ENCODE assay signal across 18 cellular contexts in the genomic region with DNA sequence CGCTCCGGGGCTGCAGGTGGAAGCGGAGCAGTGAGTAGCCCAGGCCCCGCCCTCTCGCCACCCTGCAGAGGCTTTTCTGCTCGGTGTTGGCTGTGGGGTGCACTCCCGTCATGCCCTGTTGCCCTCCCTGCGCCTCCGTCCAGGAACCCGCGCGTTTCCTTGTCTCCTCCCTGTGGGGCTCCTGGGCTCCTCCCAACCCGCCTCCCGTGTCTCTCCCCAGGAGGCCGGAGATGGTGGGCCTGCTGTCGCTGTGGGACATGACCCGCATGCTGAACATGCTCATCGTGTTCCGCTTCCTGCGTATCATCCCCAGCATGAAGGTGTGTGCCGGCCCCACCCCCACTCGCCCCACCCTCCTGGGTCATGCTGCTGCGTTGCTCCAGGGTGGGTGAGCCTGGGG.
"Had no signal": no experiment of that assay in that cellular context is flagged by ENCODE, and none has a peak within 500 bp of the region (broad histone marks: within the 10 kb centered on the region; RNA-seq: fewer than 3 reads in every experiment).

No MANE protein-coding gene starts in this region.

- H3K4me1 Mint-ChIP-seq: neural progenitor cell had no signal

- DNase-seq: activated CD4-positive, alpha-beta T cell treated with anti-CD3 and anti-CD28 coated beads for 1 hour; activated gamma-delta T cell treated with Interleukin-2 at 50 U/mL for 16 hours; activated naive CD8-positive, alpha-beta T cell treated with anti-CD3 and anti-CD28 coated beads, Interleukin-2, amount 10 ng/mL, durations not matched to agents 7 days and 5 days; activated T-cell treated with anti-CD3 and anti-CD28 coated beads for 4 hours; body of pancreas; caudate nucleus; gastrocnemius medialis; mesendoderm; naive thymus-derived CD4-positive, alpha-beta T cell; stimulated activated CD4-positive, alpha-beta T cell treated with anti-CD3 and anti-CD28 coated beads, Interleukin-2, amount 100 ng/mL, for 24 hours; stimulated activated naive CD8-positive, alpha-beta T cell treated with anti-CD3 and anti-CD28 coated beads, Interleukin-15, amount 100 ng/mL, for 72 hours; testis; WERI-Rb-1 had no signal

- H3K27me3 ChIP-seq: body of pancreas, gastrocnemius medialis, neural progenitor cell, right atrium auricular region, testis had no signal

- ATAC-seq: body of pancreas, gastrocnemius medialis had no signal

- H3K27ac ChIP-seq: body of pancreas, gastrocnemius medialis, neural progenitor cell, prostate gland, right atrium auricular region, testis, WERI-Rb-1 had no signal

- H3K4me2 ChIP-seq: neural progenitor cell had no signal

- H3K27ac Mint-ChIP-seq: activated T-helper 1 cell treated with anti-CD3 and anti-CD28 coated beads, Interleukin-12 subunit alpha, Interleukin-12 subunit beta, Interleukin-2, Interleukin-4 antibody, amounts not matched to agents 30 ng/mL and 10 ng/mL and 1 ng/mL, durations not matched to agents 14 hours and 24 hours and 36 hours; neural progenitor cell; type B pancreatic cell had no signal

- H3K9ac ChIP-seq: neural progenitor cell had no signal

- H2AFZ ChIP-seq: neural progenitor cell had no signal

- H3K9me3 ChIP-seq: body of pancreas, gastrocnemius medialis, prostate gland, right atrium auricular region, testis had no signal

- H3K9me3 Mint-ChIP-seq: activated naive CD8-positive, alpha-beta T cell treated with anti-CD3 and anti-CD28 coated beads, Interleukin-2, amount 10 ng/mL, durations not matched to agents 7 days and 5 days; activated T-helper 1 cell treated with anti-CD3 and anti-CD28 coated beads, Interleukin-12 subunit alpha, Interleukin-12 subunit beta, Interleukin-2, Interleukin-4 antibody, amounts not matched to agents 30 ng/mL and 10 ng/mL and 1 ng/mL, durations not matched to agents 14 hours and 24 hours and 36 hours; naive thymus-derived CD4-positive, alpha-beta T cell; neural progenitor cell; stimulated activated naive CD8-positive, alpha-beta T cell treated with anti-CD3 and anti-CD28 coated beads, Interleukin-15, amount 100 ng/mL, for 72 hours; type B pancreatic cell had no signal

- H3K36me3 ChIP-seq: neural progenitor cell, WERI-Rb-1 had no signal

- H3K4me3 ChIP-seq: body of pancreas, gastrocnemius medialis, neural progenitor cell, prostate gland, right atrium auricular region, testis had no signal

- H3K4me3 Mint-ChIP-seq: activated naive CD8-positive, alpha-beta T cell treated with anti-CD3 and anti-CD28 coated beads, Interleukin-2, amount 10 ng/mL, durations not matched to agents 7 days and 5 days; activated T-helper 1 cell treated with anti-CD3 and anti-CD28 coated beads, Interleukin-12 subunit alpha, Interleukin-12 subunit beta, Interleukin-2, Interleukin-4 antibody, amounts not matched to agents 30 ng/mL and 10 ng/mL and 1 ng/mL, durations not matched to agents 14 hours and 24 hours and 36 hours; neural progenitor cell; stimulated activated naive CD8-positive, alpha-beta T cell treated with anti-CD3 and anti-CD28 coated beads, Interleukin-15, amount 100 ng/mL, for 72 hours; type B pancreatic cell had no signal

- H3K27me3 Mint-ChIP-seq: activated naive CD8-positive, alpha-beta T cell treated with anti-CD3 and anti-CD28 coated beads, Interleukin-2, amount 10 ng/mL, durations not matched to agents 7 days and 5 days; naive thymus-derived CD4-positive, alpha-beta T cell; stimulated activated naive CD8-positive, alpha-beta T cell treated with anti-CD3 and anti-CD28 coated beads, Interleukin-15, amount 100 ng/mL, for 72 hours; type B pancreatic cell had no signal

- H3K4me1 ChIP-seq: body of pancreas, gastrocnemius medialis, neural progenitor cell, prostate gland, right atrium auricular region, testis had no signal
